In the genomic region with DNA sequence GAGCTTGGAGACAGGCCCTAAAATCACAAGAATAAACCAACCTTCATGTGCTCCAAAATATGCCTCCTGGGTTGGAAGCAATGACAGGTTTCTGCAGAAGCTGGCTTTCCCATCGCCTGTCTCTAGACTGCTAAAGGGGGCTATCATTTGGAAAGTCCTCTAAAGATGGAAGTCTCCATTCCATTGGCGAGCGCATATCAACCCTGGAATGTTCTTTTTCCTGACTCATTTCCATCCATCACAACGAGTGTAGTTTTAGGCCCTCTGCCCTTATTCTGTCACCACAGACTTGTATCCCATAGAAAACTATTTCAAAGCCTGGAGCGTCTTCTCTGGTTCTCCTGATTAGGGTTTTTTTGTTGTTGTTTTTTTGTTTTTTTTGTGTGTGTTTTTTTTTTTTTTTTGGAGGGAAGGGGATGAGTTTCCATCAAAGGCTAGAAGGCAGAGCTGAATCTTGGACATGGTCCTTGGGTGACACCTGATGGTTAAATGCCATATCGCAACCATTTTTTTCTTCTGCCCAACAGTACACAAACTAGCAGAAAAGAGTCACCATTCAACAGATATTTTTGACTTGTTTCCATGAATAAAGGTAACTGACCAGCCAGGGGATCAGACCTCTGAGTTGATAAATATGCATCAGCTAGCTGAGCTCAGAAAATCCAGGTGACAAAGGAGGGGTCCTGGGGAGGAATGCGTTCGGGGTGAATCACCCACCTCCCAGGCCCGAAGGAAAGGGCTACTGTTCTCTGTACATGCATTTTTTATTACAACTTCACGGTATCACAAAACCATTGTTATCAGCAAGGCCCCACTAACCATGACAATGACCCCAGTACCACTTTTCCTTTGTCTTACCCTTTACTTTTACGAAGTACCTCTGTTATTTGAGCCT, we compare ENCODE assay signal across 9 cellular contexts. TPM values are rescaled to one million over a fixed set of nuclear protein-coding genes. Genes with fewer than 3 reads are reported as not detected.
DNase-seq lines count a peak whose midpoint lies in the region; ATAC-seq and TF ChIP-seq lines count a peak whose summit lies in the region.
"Had no signal": no experiment of that assay in that cellular context is flagged by ENCODE, and none has a peak within 500 bp of the region (broad histone marks: within the 10 kb centered on the region; RNA-seq: fewer than 3 reads in every experiment).

No MANE protein-coding gene starts in this region.

- H3K27me3 ChIP-seq in NT2/D1 (ENCODE audit: insufficient read depth, insufficient read length): peaks cover 9% of the 10 kb centered on the region
- H3K27me3 ChIP-seq in MG63: no peaks in the 10 kb centered on the region

- no peaks in the 10 kb centered on the region for H3K4me1 Mint-ChIP-seq in memory B cell

- H3K4me1 ChIP-seq in NT2/D1 (ENCODE audit: insufficient read depth, insufficient read length): peaks cover 9% of the 10 kb centered on the region

- H3K36me3 ChIP-seq in NT2/D1 (ENCODE audit: insufficient read depth, insufficient read length, low read length) (no peaks in the 10 kb centered on the region), MG63 (no peaks in the 10 kb centered on the region)

- no peak overlapping the region for H3K4me3 Mint-ChIP-seq in memory B cell

- ATAC-seq in memory B cell (ENCODE audit: low read depth) (peak; percentile 47), HG02798 (IDR thresholded peaks at IDR 0.05; ENCODE audit: poor library complexity, unreplicated experiment) (no peak), GM18520 (IDR thresholded peaks at IDR 0.05; ENCODE audit: unreplicated experiment) (no peak)

- DNase-seq in DMS114 treated with DMSO at 0.1 percent for 48 hours (lab: John Stamatoyannopoulos, UW; ENCODE audit: unreplicated experiment): peak; percentile 73
- DNase-seq in HEK293T (ENCODE audit: extremely low spot score): peak; percentile 64
- peak; percentile 90 for DNase-seq in NT2/D1 (ENCODE audit: low read depth, low spot score)
- peak; percentile 31 to 52 for DNase-seq in dermis microvascular lymphatic vessel endothelial cell (ENCODE audit: low read depth in 2 of 2)
- DNase-seq in memory B cell (ENCODE audit: low spot score in 2 of 2): peak; percentile 55 to 57
- no peak for DNase-seq in MG63

- CTCF ChIA-PET in HEK293T (lab: Yijun Ruan, JAX): interaction anchor here (0.6 to 2.2 kb wide), 10 partner anchors 9 to 255 kb away, joined by 3 to 8 read pairs (median 4); no protein-coding TSS in a partner anchor

- no peaks in the 10 kb centered on the region for H3K36me3 Mint-ChIP-seq in memory B cell

- H3K27me3 Mint-ChIP-seq in memory B cell: peaks cover 1% of the 10 kb centered on the region

- no peak overlapping the region for H3K4me3 ChIP-seq in NT2/D1 (ENCODE audit: insufficient read length, low read depth)
- no peak overlapping the region for H3K4me3 ChIP-seq in MG63
- H3K4me3 ChIP-seq: skin epidermis had no signal

- no peak overlapping the region for H3K9ac ChIP-seq in NT2/D1 (ENCODE audit: insufficient read length, low read depth)

- POLR2A ChIA-PET in HEK293T (lab: Yijun Ruan, JAX): no interaction called here

- H3K27ac Mint-ChIP-seq in memory B cell: no peak overlapping the region

- no peaks in the 10 kb centered on the region for H3K9me3 ChIP-seq in NT2/D1 (ENCODE audit: insufficient read depth, low read length)
- no peaks in the 10 kb centered on the region for H3K9me3 ChIP-seq in MG63

- no peaks in the 10 kb centered on the region for H3K9me3 Mint-ChIP-seq in memory B cell

TF ChIP-seq in HEK293T, 16 proteins besides CTCF, POLR2A, EP300 and RAD21:
- TF ChIP-seq SP1 (IDR thresholded peaks at IDR 0.05) (no peak), TARDBP (IDR thresholded peaks at IDR 0.05) (no peak), ARNT (IDR thresholded peaks at IDR 0.05) (no peak), ZNF384 (IDR thresholded peaks at IDR 0.05) (peak; percentile 88), LEF1 (IDR thresholded peaks at IDR 0.05; ENCODE audit: borderline replicate concordance) (no peak)
- TF ChIP-seq, protein P1, sequence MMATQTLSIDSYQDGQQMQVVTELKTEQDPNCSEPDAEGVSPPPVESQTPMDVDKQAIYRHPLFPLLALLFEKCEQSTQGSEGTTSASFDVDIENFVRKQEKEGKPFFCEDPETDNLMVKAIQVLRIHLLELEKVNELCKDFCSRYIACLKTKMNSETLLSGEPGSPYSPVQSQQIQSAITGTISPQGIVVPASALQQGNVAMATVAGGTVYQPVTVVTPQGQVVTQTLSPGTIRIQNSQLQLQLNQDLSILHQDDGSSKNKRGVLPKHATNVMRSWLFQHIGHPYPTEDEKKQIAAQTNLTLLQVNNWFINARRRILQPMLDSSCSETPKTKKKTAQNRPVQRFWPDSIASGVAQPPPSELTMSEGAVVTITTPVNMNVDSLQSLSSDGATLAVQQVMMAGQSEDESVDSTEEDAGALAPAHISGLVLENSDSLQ (IDR thresholded peaks at IDR 0.05): no peak

RNA-seq across cellular contexts. Expression of gene KCNA5, which starts 40.5 kb away (rescaled TPM):
- total RNA-seq in dermis microvascular lymphatic vessel endothelial cell: not detected in 2 replicates
- not detected in 2 replicates for total RNA-seq in MG63 (2014; rRNA removed; shearing (Covaris generic); ENCODE audit: low replicate concordance)
